8 cellular contexts compared by ENCODE assay signal in genomic region chr17:56699186-56699895, GRCh38.
DNase-seq lines count a peak whose midpoint lies in the region; ATAC-seq and TF ChIP-seq lines count a peak whose summit lies in the region.

No MANE protein-coding gene starts in this region.

- no peak overlapping the region for H2BK15ac ChIP-seq in mesendoderm (replicated peaks; ENCODE audit: low read depth)

- ATAC-seq in HG03565 (IDR thresholded peaks at IDR 0.05; ENCODE audit: unreplicated experiment) = no peak

- no peaks in the 10 kb centered on the region for H3F3A ChIP-seq in MM.1S (ENCODE audit: insufficient read depth, low read length)

- POLR2A ChIA-PET in AG04449 (lab: Yijun Ruan, JAX) = interaction anchor here (0.6 to 1.7 kb wide), 5 partner anchors 14 to 557 kb away, joined by 3 to 8 read pairs (median 3); partner anchors contain the start of gene NOG

- H4K8ac ChIP-seq in mesendoderm (ENCODE audit: low read depth, low read length) = no peak overlapping the region

- no peak overlapping the region for H2BK120ac ChIP-seq in mesendoderm (ENCODE audit: low read depth, low read length)

- H3K56ac ChIP-seq in mesendoderm (ENCODE audit: low read length) = no peak overlapping the region

- H3K4me3 ChIP-seq in AG04449 (ENCODE audit: low read depth, low read length) (peak overlapping the region; percentile 37), mesendoderm (ENCODE audit: low read length) (no peak overlapping the region), MM.1S (ENCODE audit: low read length) (no peak overlapping the region)

- H4K5ac ChIP-seq in mesendoderm (ENCODE audit: low read length) = no peak overlapping the region

- H2BK5ac ChIP-seq in mesendoderm (ENCODE audit: low read length) = no peak overlapping the region

- H3K36me3 ChIP-seq in mesendoderm (ENCODE audit: control insufficient read depth, insufficient read depth, low read length) (no peaks in the 10 kb centered on the region), MM.1S (replicated peaks; ENCODE audit: insufficient read depth, low read length) (no peaks in the 10 kb centered on the region)

- H3K18ac ChIP-seq in mesendoderm (ENCODE audit: low read length) = no peak overlapping the region

- no peak overlapping the region for H2AFZ ChIP-seq in MM.1S (ENCODE audit: low read length)

- no peaks in the 10 kb centered on the region for H3K79me2 ChIP-seq in mesendoderm (ENCODE audit: control insufficient read depth, insufficient read depth, low read length)
- no peaks in the 10 kb centered on the region for H3K79me2 ChIP-seq in MM.1S (ENCODE audit: low read length)

- no peaks in the 10 kb centered on the region for H3K9me2 ChIP-seq in MM.1S (replicated peaks; ENCODE audit: insufficient read depth, low read length)

- no peak overlapping the region for H2AK5ac ChIP-seq in mesendoderm (ENCODE audit: low read length)

- WGBS in mesendoderm (ENCODE audit: extremely low coverage, insufficient coverage, low lambda C conversion rate) = no CpG with 5 or more reads among the region's 18 CpGs

- H3K4me2 ChIP-seq in mesendoderm (ENCODE audit: low read length) = no peak overlapping the region
- no peak overlapping the region for H3K4me2 ChIP-seq in MM.1S (ENCODE audit: low read depth, low read length)

- no peaks in the 10 kb centered on the region for H3K79me1 ChIP-seq in mesendoderm (ENCODE audit: low read length)

- no peaks in the 10 kb centered on the region for H3K9me3 ChIP-seq in MM.1S (replicated peaks; ENCODE audit: insufficient read depth, low read length)

- H4K20me1 ChIP-seq in MM.1S (ENCODE audit: insufficient read depth, low read length) = no peaks in the 10 kb centered on the region

- H3K27ac ChIP-seq in mesendoderm (ENCODE audit: low read depth, low read length) (peak overlapping the region; percentile 42), MM.1S (ENCODE audit: low read length) (no peak overlapping the region)

- TF ChIP-seq CTCF in AG04449 (IDR thresholded peaks at IDR 0.05; ENCODE audit: insufficient read depth, low read length, missing control alignments) (no peak), MM.1S (IDR thresholded peaks at IDR 0.05; ENCODE audit: low read length) (no peak)

- H3K27me3 ChIP-seq in mesendoderm (ENCODE audit: insufficient read depth, low read length, poor library complexity) (no peaks in the 10 kb centered on the region), MM.1S (replicated peaks; ENCODE audit: insufficient read depth, low read length) (no peaks in the 10 kb centered on the region)

- H3K4me1 ChIP-seq in mesendoderm (ENCODE audit: control insufficient read depth, low read depth, low read length) (no peaks in the 10 kb centered on the region), MM.1S (ENCODE audit: low read length) (no peaks in the 10 kb centered on the region)

- CTCF ChIA-PET in AG04449 (lab: Yijun Ruan, JAX) = interaction anchor here (0.8 to 1.8 kb wide), 8 partner anchors 9 to 108 kb away, joined by 3 to 12 read pairs (median 5); partner anchors contain the start of gene NOG

- H3K9ac ChIP-seq in mesendoderm (ENCODE audit: low read length) (no peak overlapping the region), MM.1S (ENCODE audit: low read length) (no peak overlapping the region)

- H3K23ac ChIP-seq in mesendoderm (ENCODE audit: low read length) = no peak overlapping the region

- DNase-seq in AG04449 (ENCODE audit: low read depth, low spot score) = peak; percentile 93
- DNase-seq in LHCN-M2 (ENCODE audit: low read depth) = peak; percentile 98
- DNase-seq in dedifferentiated amniotic fluid mesenchymal stem cell (ENCODE audit: extremely low spot score) = peak; percentile 91
- DNase-seq in mesendoderm = peak; percentile 100
- DNase-seq in COLO668 (lab: John Stamatoyannopoulos, UW; ENCODE audit: unreplicated experiment) = no peak
- DNase-seq in activated T-cell treated with anti-CD3 and anti-CD28 coated beads, Interleukin-2, amount 50 U/mL, for 48 hours = no peak
- DNase-seq in MM.1S = no peak

- H3K4ac ChIP-seq in mesendoderm (ENCODE audit: low read depth, low read length) = no peak overlapping the region

Comparison
In these comparisons a context has a peak if more than half of its experiments do, and no peak if none do; other contexts are left out.
1. DNase-seq: peak in AG04449 (single experiment), LHCN-M2 (single experiment), dedifferentiated amniotic fluid mesenchymal stem cell (single experiment) and mesendoderm (single experiment); none in COLO668 (single experiment), activated T-cell treated with anti-CD3 and anti-CD28 coated beads, Interleukin-2, amount 50 U/mL, for 48 hours (0 of 2) and MM.1S (single experiment).